22 cellular contexts compared by ENCODE assay signal in the genomic region with DNA sequence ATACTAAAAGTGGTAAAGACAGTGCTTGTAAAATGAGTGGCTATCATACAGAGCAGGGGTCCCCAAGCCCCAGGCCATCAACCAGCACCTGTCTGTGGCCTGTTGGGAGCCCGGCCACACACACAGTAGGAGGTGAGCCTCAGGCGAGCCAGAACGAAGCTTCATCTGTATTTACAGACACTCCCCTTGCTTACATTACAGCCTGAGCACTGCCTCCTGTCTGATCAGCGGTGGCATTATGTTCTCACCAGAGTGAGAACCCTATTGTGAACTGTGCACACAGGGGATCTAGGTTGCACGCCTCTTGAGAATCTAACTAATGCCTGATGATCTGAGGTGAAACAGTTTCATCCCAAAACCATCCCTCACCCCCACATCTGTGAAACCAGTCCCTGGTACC. TPM values are rescaled to one million over a fixed set of nuclear protein-coding genes. Genes with fewer than 3 reads are reported as not detected.
"Had no signal": no experiment of that assay in that cellular context is flagged by ENCODE, and none has a peak within 500 bp of the region (broad histone marks: within the 10 kb centered on the region; RNA-seq: fewer than 3 reads in every experiment).

No MANE protein-coding gene starts in this region.

- H3K4me2 ChIP-seq: smooth muscle cell had no signal

- DNase-seq: activated CD4-positive, alpha-beta T cell treated with anti-CD3 and anti-CD28 coated beads for 1 hour; activated CD8-positive, alpha-beta memory T cell treated with anti-CD3 and anti-CD28 coated beads for 24 hours; activated CD8-positive, alpha-beta memory T cell treated with anti-CD3 and anti-CD28 coated beads, Interleukin-2, amount 50 U/mL, for 48 hours; activated effector memory CD4-positive, alpha-beta T cell treated with Interleukin-2 at 50 U/mL for 16 hours; activated naive CD4-positive, alpha-beta T cell treated with anti-CD3 and anti-CD28 coated beads, Interleukin-2, amount 50 U/mL, for 16 hours; activated T-cell treated with anti-CD3 and anti-CD28 coated beads, Interleukin-2, amount 50 U/mL, for 48 hours; aorta; brain microvascular endothelial cell; central memory CD4-positive, alpha-beta T cell; colonic mucosa; heart left ventricle; immature natural killer cell; naive thymus-derived CD4-positive, alpha-beta T cell; pancreas; stimulated activated CD4-positive, alpha-beta T cell treated with anti-CD3 and anti-CD28 coated beads, Interleukin-4, amount 100 ng/mL, for 4 hours; T-helper 2 cell had no signal

- H3K36me3 ChIP-seq: brain microvascular endothelial cell, colonic mucosa, heart left ventricle, neutrophil, pancreas, upper lobe of left lung had no signal

- ATAC-seq: gastroesophageal sphincter; heart left ventricle; naive thymus-derived CD4-positive, alpha-beta T cell; pancreas had no signal

- H3K9me3 ChIP-seq: colonic mucosa, gastroesophageal sphincter, heart left ventricle, neutrophil, pancreas, thoracic aorta, upper lobe of left lung had no signal

- H3K4me1 ChIP-seq: colonic mucosa, heart left ventricle, pancreas, upper lobe of left lung had no signal

- H3K4me3 ChIP-seq: colonic mucosa, gastroesophageal sphincter, heart left ventricle, pancreas, smooth muscle cell, thoracic aorta, upper lobe of left lung had no signal

- H3K27me3 ChIP-seq: brain microvascular endothelial cell, colonic mucosa, gastroesophageal sphincter, heart left ventricle, neutrophil, pancreas, upper lobe of left lung had no signal

- H3K27ac ChIP-seq: brain microvascular endothelial cell, colonic mucosa, gastroesophageal sphincter, heart left ventricle, neutrophil, pancreas, upper lobe of left lung, VCaP had no signal

RNA-seq across cellular contexts. Expression of a gene that starts 58.7 kb away (rescaled TPM):
- total RNA-seq: naive thymus-derived CD4-positive, alpha-beta T cell had no signal
- polyA plus RNA-seq: immature natural killer cell; naive thymus-derived CD4-positive, alpha-beta T cell had no signal
